1 cellular context compared by ENCODE assay signal in genomic region chr6:150119256-150119655, GRCh38.
TF ChIP-seq lines count a peak whose summit lies in the region.

No MANE protein-coding gene starts in this region.

TF ChIP-seq in K562, 482 proteins besides CTCF, POLR2A, EP300 and RAD21 (continued from another document):
- no peak for TF ChIP-seq HDAC6 (IDR thresholded peaks at IDR 0.05; ENCODE audit: low read depth, low read length)
- TF ChIP-seq SETDB1 (IDR thresholded peaks at IDR 0.05; ENCODE audit: low read length) = no peak
- no peak for TF ChIP-seq HMGXB4 (CRISPR knock-in tag; IDR thresholded peaks at IDR 0.05)
- no peak for TF ChIP-seq CHD1 (IDR thresholded peaks at IDR 0.05; ENCODE audit: low read length)
- TF ChIP-seq NR3C1 (CRISPR knock-in tag; IDR thresholded peaks at IDR 0.05) = no peak
- TF ChIP-seq PRPF4 (IDR thresholded peaks at IDR 0.05; ENCODE audit: insufficient read depth, low read depth, low read length, poor library complexity, severe bottlenecking) = no peak
- TF ChIP-seq THRAP3 (IDR thresholded peaks at IDR 0.05; ENCODE audit: borderline replicate concordance) = no peak
- no peak for TF ChIP-seq ELF2 (CRISPR knock-in tag; IDR thresholded peaks at IDR 0.05)
- TF ChIP-seq BRF1 (IDR thresholded peaks at IDR 0.05; ENCODE audit: borderline replicate concordance, extremely low read depth, insufficient read length) = no peak
- TF ChIP-seq E2F4 (CRISPR knock-in tag; IDR thresholded peaks at IDR 0.05; ENCODE audit: low read depth) = no peak
- TF ChIP-seq USF1 (CRISPR knock-in tag; IDR thresholded peaks at IDR 0.05) = no peak
- no peak for TF ChIP-seq ZBTB7A (IDR thresholded peaks at IDR 0.05; ENCODE audit: borderline replicate concordance, control insufficient read depth, low read depth, low read length)
- TF ChIP-seq CSDE1 (IDR thresholded peaks at IDR 0.05) = no peak
- no peak for TF ChIP-seq HMBOX1 (IDR thresholded peaks at IDR 0.05)
- no peak for TF ChIP-seq CHCHD3 (CRISPR knock-in tag; IDR thresholded peaks at IDR 0.05)
- TF ChIP-seq SMARCE1 (IDR thresholded peaks at IDR 0.05) = no peak
- TF ChIP-seq MCM7 (IDR thresholded peaks at IDR 0.05) = no peak
TF ChIP-seq in K562: peak in this region for 0.
